8 cellular contexts compared by ENCODE assay signal in the genomic region with DNA sequence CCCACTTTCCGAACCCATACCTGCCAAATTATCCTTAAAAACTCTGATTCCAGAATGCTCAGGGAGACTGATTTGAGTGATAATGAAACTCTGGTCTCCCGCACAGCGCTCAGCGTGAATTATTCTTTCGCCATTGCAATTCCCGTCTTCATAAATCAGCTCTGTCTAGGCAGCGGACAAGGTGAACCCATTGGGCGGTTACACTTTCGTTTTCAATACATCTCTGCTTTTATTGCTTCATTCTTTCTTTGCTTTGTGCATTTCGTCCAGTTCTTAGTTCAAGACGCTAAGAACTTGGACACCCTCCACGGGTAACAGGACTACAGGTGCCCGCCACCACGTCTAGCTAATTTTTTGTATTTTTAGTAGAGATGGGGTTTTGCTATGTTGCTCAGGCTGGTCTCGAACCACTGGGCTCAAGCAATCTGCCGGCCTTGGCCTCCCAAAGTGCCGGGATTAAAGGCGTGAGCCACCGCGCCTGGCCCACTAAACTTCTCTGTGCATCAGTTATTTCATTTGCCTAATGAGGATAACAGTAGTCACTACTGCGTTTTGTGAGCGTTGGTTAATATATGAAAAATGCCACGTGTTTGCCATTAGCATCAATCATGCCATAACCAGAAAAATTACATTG. TPM values are rescaled to one million over a fixed set of nuclear protein-coding genes. Genes with fewer than 3 reads are reported as not detected.
A peak's percentile ranks its signal among the peaks of the same experiment; 100 is the strongest.
DNase-seq lines count a peak whose midpoint lies in the region; ATAC-seq and TF ChIP-seq lines count a peak whose summit lies in the region.

No MANE protein-coding gene starts in this region.

- DNase-seq in neural crest cell (ENCODE audit: low read depth, low spot score): no peak
- DNase-seq in KG1 (lab: John Stamatoyannopoulos, UW): no peak
- no peak for DNase-seq in activated gamma-delta T cell treated with Interleukin-2 at 50 U/mL for 16 hours

- H3K9me3 Mint-ChIP-seq in neural crest cell: peaks cover 7% of the 10 kb centered on the region

- no peaks in the 10 kb centered on the region for H3F3A ChIP-seq in OCI-LY1 (ENCODE audit: insufficient read depth, low read length)

- H3K27me3 ChIP-seq in BLaER1 treated with 17β-estradiol and CSF1 and Interleukin-3, amounts not matched to agents 10 nM and 100 nM: peaks cover 26 to 65% (median 57%) of the 10 kb centered on the region in 11 experiments
- H3K27me3 ChIP-seq in OCI-LY1 (ENCODE audit: insufficient read depth, low read length) (no peaks in the 10 kb centered on the region), ectodermal cell (ENCODE audit: control insufficient read depth, insufficient read depth, low read length, poor library complexity, severe bottlenecking) (no peaks in the 10 kb centered on the region)

- 87 to 95% methylated on average over 22 to 23 of the region's 23 CpGs for WGBS in ectodermal cell, 2 experiments

- no peak overlapping the region for H2AFZ ChIP-seq in OCI-LY1 (ENCODE audit: low read length)

- peak overlapping the region; percentile 35 to 92 (median 72); a peak in 17 of 20 replicates for H3K4me3 ChIP-seq in BLaER1 treated with 17β-estradiol and CSF1 and Interleukin-3, amounts not matched to agents 10 nM and 100 nM
- H3K4me3 ChIP-seq in OCI-LY1 (ENCODE audit: low read depth, low read length, poor library complexity, severe bottlenecking): peak overlapping the region; percentile 94
- H3K4me3 ChIP-seq in ectodermal cell (ENCODE audit: insufficient read depth, low read depth, low read length): peak overlapping the region; percentile 67

- no peaks in the 10 kb centered on the region for H3K27me3 Mint-ChIP-seq in neural crest cell (ENCODE audit: low read depth)

- H3K27ac ChIP-seq in BLaER1 treated with 17β-estradiol and CSF1 and Interleukin-3, amounts not matched to agents 10 nM and 100 nM: peak overlapping the region; percentile 72 to 97 (median 83); a peak in 21 of 22 replicates
- H3K27ac ChIP-seq in OCI-LY1 (ENCODE audit: low read depth, low read length, poor library complexity, severe bottlenecking) (peak overlapping the region; percentile 81), ectodermal cell (ENCODE audit: insufficient read depth, low read depth, low read length, poor library complexity, severe bottlenecking) (peak overlapping the region; percentile 58)

- H3K4me1 ChIP-seq in BLaER1 treated with 17β-estradiol and CSF1 and Interleukin-3, amounts not matched to agents 10 nM and 100 nM: peaks cover 10 to 33% (median 27%) of the 10 kb centered on the region in 10 experiments
- peaks cover 37% of the 10 kb centered on the region for H3K4me1 ChIP-seq in OCI-LY1 (ENCODE audit: insufficient read depth, low read length, severe bottlenecking)
- H3K4me1 ChIP-seq in ectodermal cell (ENCODE audit: control insufficient read depth, insufficient read depth, low read length): no peaks in the 10 kb centered on the region

- H3K4me1 Mint-ChIP-seq in neural crest cell: peaks cover 25% of the 10 kb centered on the region

- peaks cover 32 to 40% (median 33%) of the 10 kb centered on the region in 11 experiments for H4K20me1 ChIP-seq in BLaER1 treated with 17β-estradiol and CSF1 and Interleukin-3, amounts not matched to agents 10 nM and 100 nM
- H4K20me1 ChIP-seq in OCI-LY1 (ENCODE audit: insufficient read depth, low read length): no peaks in the 10 kb centered on the region

- H3K36me3 ChIP-seq in BLaER1 treated with 17β-estradiol and CSF1 and Interleukin-3, amounts not matched to agents 10 nM and 100 nM: peaks cover 6 to 26% (median 13%) of the 10 kb centered on the region in 11 experiments; a peak in 13 of 22 replicates
- H3K36me3 ChIP-seq in OCI-LY1 (ENCODE audit: insufficient read depth, low read length) (peaks cover 36% of the 10 kb centered on the region), ectodermal cell (ENCODE audit: control insufficient read depth, insufficient read depth, low read length) (no peaks in the 10 kb centered on the region)

- peak overlapping the region; percentile 32 to 67 (median 52); a peak in 19 of 22 replicates for H3K4me2 ChIP-seq in BLaER1 treated with 17β-estradiol and CSF1 and Interleukin-3, amounts not matched to agents 10 nM and 100 nM
- peak overlapping the region; percentile 67 for H3K4me2 ChIP-seq in OCI-LY1 (ENCODE audit: low read length)

- peak overlapping the region; percentile 94 for H3K4me3 Mint-ChIP-seq in neural crest cell

- no peak overlapping the region for H3K27ac Mint-ChIP-seq in neural crest cell (ENCODE audit: unreplicated experiment)

- TF ChIP-seq CTCF in OCI-LY1 (IDR thresholded peaks at IDR 0.05; ENCODE audit: low read length) (no peak), neural crest cell (conservative IDR thresholded peaks at IDR 0.05) (no peak)

- peaks cover 40% of the 10 kb centered on the region for H3K79me2 ChIP-seq in OCI-LY1 (ENCODE audit: insufficient read depth, low read length)

- H3K36me3 Mint-ChIP-seq in neural crest cell (ENCODE audit: low read depth): peaks cover 5% of the 10 kb centered on the region

- H3K9me3 ChIP-seq in BLaER1 treated with 17β-estradiol and CSF1 and Interleukin-3, amounts not matched to agents 10 nM and 100 nM (replicated peaks in 1 of 11): peaks cover 9 to 35% (median 22%) of the 10 kb centered on the region in 11 experiments; a peak in 17 of 22 replicates
- H3K9me3 ChIP-seq in OCI-LY1 (ENCODE audit: low read length) (no peaks in the 10 kb centered on the region), ectodermal cell (ENCODE audit: control insufficient read depth, low read length) (no peaks in the 10 kb centered on the region)

- no peaks in the 10 kb centered on the region for H3K9me2 ChIP-seq in OCI-LY1 (ENCODE audit: low read depth, low read length)

- H3K9ac ChIP-seq in BLaER1 treated with 17β-estradiol and CSF1 and Interleukin-3, amounts not matched to agents 10 nM and 100 nM: peak overlapping the region; percentile 64 to 95 (median 74); a peak in 21 of 22 replicates
- peak overlapping the region; percentile 65 for H3K9ac ChIP-seq in OCI-LY1 (ENCODE audit: low read length)

- ATAC-seq in GM21526 (IDR thresholded peaks at IDR 0.05; ENCODE audit: low FRiP score, unreplicated experiment) (no peak), HG03342 (IDR thresholded peaks at IDR 0.05; ENCODE audit: unreplicated experiment) (no peak)

RNA-seq across cellular contexts. Expression of a gene that starts 0.9 kb away (rescaled TPM):
- polyA plus RNA-seq in ectodermal cell (2013, experiment 1 of 4): 244 TPM
- 235 TPM for polyA plus RNA-seq in ectodermal cell (2013, experiment 2 of 4)
- polyA plus RNA-seq in ectodermal cell (2013, experiment 3 of 4): 188 TPM
- 198 TPM for polyA plus RNA-seq in ectodermal cell (2013, experiment 4 of 4)
- total RNA-seq in neural crest cell: 219 and 236 TPM in 2 replicates

RNA-seq across cellular contexts. Expression of a gene that starts 36.3 kb away (rescaled TPM):
- 16.8 TPM for polyA plus RNA-seq in ectodermal cell (2013, experiment 1 of 4)
- polyA plus RNA-seq in ectodermal cell (2013, experiment 2 of 4): 17.9 TPM
- polyA plus RNA-seq in ectodermal cell (2013, experiment 3 of 4): 15.1 TPM
- polyA plus RNA-seq in ectodermal cell (2013, experiment 4 of 4): 16.9 TPM
- total RNA-seq in neural crest cell: 44.4 and 46.7 TPM in 2 replicates
